25 cellular contexts compared by ENCODE assay signal in genomic region chr4:145625677-145626622, GRCh38. TPM values are rescaled to one million over a fixed set of nuclear protein-coding genes. Genes with fewer than 3 reads are reported as not detected.
DNase-seq lines count a peak whose midpoint lies in the region; ATAC-seq lines count a peak whose summit lies in the region.
"Had no signal": no experiment of that assay in that cellular context is flagged by ENCODE, and none has a peak within 500 bp of the region (broad histone marks: within the 10 kb centered on the region; RNA-seq: fewer than 3 reads in every experiment).

No MANE protein-coding gene starts in this region.

- DNase-seq in Caki2 (ENCODE audit: low read depth): peak; percentile 18
- DNase-seq in SJCRH30: peak; percentile 12 to 54
- DNase-seq in G401 (ENCODE audit: low spot score): no peak
- no peak for DNase-seq in iPS-NIHi7 (ENCODE audit: extremely low spot score)
- DNase-seq: ACHN; activated CD8-positive, alpha-beta memory T cell treated with anti-CD3 and anti-CD28 coated beads, Interleukin-2, amount 50 U/mL, for 4 hours; activated naive CD4-positive, alpha-beta T cell treated with Interleukin-2 at 50 U/mL for 16 hours; DND-41; foreskin melanocyte; left cardiac atrium; NCI-H748 treated with DMSO at 0.1 percent for 48 hours; PC-9; retina; stimulated activated CD4-positive, alpha-beta T cell treated with anti-CD3 and anti-CD28 coated beads, Interleukin-15, amount 100 ng/mL, for 24 hours; stimulated activated naive CD8-positive, alpha-beta T cell treated with anti-CD3 and anti-CD28 coated beads, Interleukin-15, amount 100 ng/mL, for 72 hours; T-helper 9 cell; upper lobe of right lung had no signal

- no peak overlapping the region for H3K4me3 ChIP-seq in SJCRH30
- H3K4me3 ChIP-seq: ascending aorta, neural progenitor cell, PC-9, upper lobe of right lung had no signal

- in situ Hi-C loops in Caki2 (cut with HindIII; ENCODE audit: low pct_unique_long_range_greater_than_20kb, low sequenced_read_pairs) (no loop called here), G401 (cut with HindIII; ENCODE audit: low sequenced_read_pairs) (no loop called here)

- H3K9me3 ChIP-seq in SJCRH30 (replicated peaks): no peaks in the 10 kb centered on the region
- H3K9me3 ChIP-seq: ascending aorta, upper lobe of right lung had no signal

- ATAC-seq in GM18909 (IDR thresholded peaks at IDR 0.05; ENCODE audit: poor library complexity, unreplicated experiment) (peak; percentile 57), HG02852 (IDR thresholded peaks at IDR 0.05; ENCODE audit: unreplicated experiment) (peak; percentile 44), GM21825 (IDR thresholded peaks at IDR 0.05; ENCODE audit: unreplicated experiment) (no peak), HG02763 (IDR thresholded peaks at IDR 0.05; ENCODE audit: unreplicated experiment) (no peak)
- ATAC-seq: left cardiac atrium; stimulated activated naive CD8-positive, alpha-beta T cell treated with anti-CD3 and anti-CD28 coated beads, Interleukin-15, amount 100 ng/mL, for 72 hours; upper lobe of right lung had no signal

- peaks cover 19% of the 10 kb centered on the region for H3K4me1 ChIP-seq in SJCRH30
- H3K4me1 ChIP-seq: ascending aorta, upper lobe of right lung had no signal

- H3K27me3 ChIP-seq in SJCRH30: no peaks in the 10 kb centered on the region
- H3K27me3 ChIP-seq: ascending aorta, neural progenitor cell, upper lobe of right lung had no signal

- peak overlapping the region; percentile 26 for H3K27ac ChIP-seq in SJCRH30
- H3K27ac ChIP-seq: ascending aorta, KMS-11, neural progenitor cell, PC-9, upper lobe of right lung had no signal

- H3K36me3 ChIP-seq in SJCRH30: no peaks in the 10 kb centered on the region
- H3K36me3 ChIP-seq: ascending aorta, neural progenitor cell, upper lobe of right lung had no signal

RNA-seq across cellular contexts. Expression of gene MMAA, which starts 6.8 kb away (rescaled TPM):
- total RNA-seq in Caki2 (2014; rRNA removed; shearing (Covaris generic); ENCODE audit: low replicate concordance): 5.8 and 7.1 TPM in 2 replicates
- total RNA-seq in SJCRH30 (2014; rRNA removed; shearing (Covaris generic)): 1.3 and 3.6 TPM in 2 replicates
- 0.95 and 3.0 TPM in 2 replicates for total RNA-seq in G401 (2014; rRNA removed; shearing (Covaris generic))

RNA-seq across cellular contexts. Expression of gene C4orf51, which starts 54.0 kb away (rescaled TPM):
- not detected in 2 replicates for total RNA-seq in Caki2 (2014; rRNA removed; shearing (Covaris generic); ENCODE audit: low replicate concordance)
- not detected in 2 replicates for total RNA-seq in SJCRH30 (2014; rRNA removed; shearing (Covaris generic))
- total RNA-seq in G401 (2014; rRNA removed; shearing (Covaris generic)): not detected in 2 replicates
- total RNA-seq: ascending aorta, left cardiac atrium, mesothelial cell of epicardium, PC-9, upper lobe of right lung had no signal

Comparison
In these comparisons a context has a peak if more than half of its experiments do, and no peak if none do; other contexts are left out.
1. DNase-seq: peak in Caki2 (single experiment) and SJCRH30 (2 of 2); none in G401 (single experiment) and iPS-NIHi7 (single experiment).
2. ATAC-seq: peak in GM18909 (single experiment) and HG02852 (single experiment); none in GM21825 (single experiment) and HG02763 (single experiment).